ENCODE assay signal across 9 cellular contexts in the genomic region with DNA sequence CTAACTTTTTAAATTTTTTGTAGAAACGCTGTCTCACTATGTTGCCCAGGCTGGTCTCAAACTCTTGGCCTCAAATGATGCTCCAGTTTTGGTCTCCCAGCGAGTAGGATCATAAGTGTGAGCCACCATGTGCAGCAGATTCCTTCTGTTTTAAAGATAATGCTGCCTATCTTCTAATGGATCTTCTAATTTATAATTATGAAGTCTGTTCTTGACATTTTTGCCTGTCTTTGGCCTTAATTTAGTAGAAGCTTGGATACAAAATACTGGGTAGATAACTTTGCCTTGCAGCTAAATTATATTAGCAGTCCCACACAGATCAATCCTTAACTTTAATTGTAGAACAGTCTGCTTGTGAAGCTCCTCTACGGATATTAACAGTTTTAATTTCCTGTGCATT.
"Had no signal": no experiment of that assay in that cellular context is flagged by ENCODE, and none has a peak within 500 bp of the region (broad histone marks: within the 10 kb centered on the region; RNA-seq: fewer than 3 reads in every experiment).

No MANE protein-coding gene starts in this region.

- DNase-seq: GM23248, GOT3, H7, H9, HCEC 1CT, HFFc6 had no signal

- H2AFZ ChIP-seq: GM23248, GM23338 had no signal

- H3K27ac ChIP-seq: GM23248 had no signal

- H3K9ac ChIP-seq: GM23248 had no signal

- H3K9me3 ChIP-seq: HAP-1 had no signal

- H3K4me3 ChIP-seq: GM23248, GM23338, HAP-1 had no signal

- H3K4me1 ChIP-seq: HAP-1 had no signal

- H3K36me3 ChIP-seq: HAP-1 had no signal

- ATAC-seq: GM23338, HCT116 had no signal

- H3K4me2 ChIP-seq: GM23338 had no signal
